ENCODE assay signal across 1 cellular context in the genomic region with DNA sequence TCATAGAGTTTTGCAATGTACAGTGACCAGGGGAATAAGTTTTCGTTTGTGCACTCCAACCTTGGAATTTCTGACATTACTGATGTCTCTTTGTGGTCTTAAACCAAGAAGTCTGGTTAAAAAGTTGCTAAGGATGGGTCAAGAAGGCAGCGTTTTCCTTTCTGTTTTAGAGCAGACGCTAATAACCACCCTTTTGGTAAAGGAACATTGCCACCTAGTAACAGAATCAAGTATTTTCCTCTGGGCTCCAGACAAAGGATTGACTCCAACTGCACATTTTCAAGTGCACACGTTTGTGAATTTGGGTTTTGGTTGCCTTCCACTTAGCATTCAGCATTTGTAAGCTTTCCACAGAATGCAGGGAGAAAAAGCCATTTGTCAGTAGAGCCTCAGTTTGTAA.
TF ChIP-seq lines count a peak whose summit lies in the region.

No MANE protein-coding gene starts in this region.

TF ChIP-seq in GM23338, 12 proteins besides CTCF, POLR2A, EP300 and RAD21 (continued from another document):
- TF ChIP-seq, protein P1, sequence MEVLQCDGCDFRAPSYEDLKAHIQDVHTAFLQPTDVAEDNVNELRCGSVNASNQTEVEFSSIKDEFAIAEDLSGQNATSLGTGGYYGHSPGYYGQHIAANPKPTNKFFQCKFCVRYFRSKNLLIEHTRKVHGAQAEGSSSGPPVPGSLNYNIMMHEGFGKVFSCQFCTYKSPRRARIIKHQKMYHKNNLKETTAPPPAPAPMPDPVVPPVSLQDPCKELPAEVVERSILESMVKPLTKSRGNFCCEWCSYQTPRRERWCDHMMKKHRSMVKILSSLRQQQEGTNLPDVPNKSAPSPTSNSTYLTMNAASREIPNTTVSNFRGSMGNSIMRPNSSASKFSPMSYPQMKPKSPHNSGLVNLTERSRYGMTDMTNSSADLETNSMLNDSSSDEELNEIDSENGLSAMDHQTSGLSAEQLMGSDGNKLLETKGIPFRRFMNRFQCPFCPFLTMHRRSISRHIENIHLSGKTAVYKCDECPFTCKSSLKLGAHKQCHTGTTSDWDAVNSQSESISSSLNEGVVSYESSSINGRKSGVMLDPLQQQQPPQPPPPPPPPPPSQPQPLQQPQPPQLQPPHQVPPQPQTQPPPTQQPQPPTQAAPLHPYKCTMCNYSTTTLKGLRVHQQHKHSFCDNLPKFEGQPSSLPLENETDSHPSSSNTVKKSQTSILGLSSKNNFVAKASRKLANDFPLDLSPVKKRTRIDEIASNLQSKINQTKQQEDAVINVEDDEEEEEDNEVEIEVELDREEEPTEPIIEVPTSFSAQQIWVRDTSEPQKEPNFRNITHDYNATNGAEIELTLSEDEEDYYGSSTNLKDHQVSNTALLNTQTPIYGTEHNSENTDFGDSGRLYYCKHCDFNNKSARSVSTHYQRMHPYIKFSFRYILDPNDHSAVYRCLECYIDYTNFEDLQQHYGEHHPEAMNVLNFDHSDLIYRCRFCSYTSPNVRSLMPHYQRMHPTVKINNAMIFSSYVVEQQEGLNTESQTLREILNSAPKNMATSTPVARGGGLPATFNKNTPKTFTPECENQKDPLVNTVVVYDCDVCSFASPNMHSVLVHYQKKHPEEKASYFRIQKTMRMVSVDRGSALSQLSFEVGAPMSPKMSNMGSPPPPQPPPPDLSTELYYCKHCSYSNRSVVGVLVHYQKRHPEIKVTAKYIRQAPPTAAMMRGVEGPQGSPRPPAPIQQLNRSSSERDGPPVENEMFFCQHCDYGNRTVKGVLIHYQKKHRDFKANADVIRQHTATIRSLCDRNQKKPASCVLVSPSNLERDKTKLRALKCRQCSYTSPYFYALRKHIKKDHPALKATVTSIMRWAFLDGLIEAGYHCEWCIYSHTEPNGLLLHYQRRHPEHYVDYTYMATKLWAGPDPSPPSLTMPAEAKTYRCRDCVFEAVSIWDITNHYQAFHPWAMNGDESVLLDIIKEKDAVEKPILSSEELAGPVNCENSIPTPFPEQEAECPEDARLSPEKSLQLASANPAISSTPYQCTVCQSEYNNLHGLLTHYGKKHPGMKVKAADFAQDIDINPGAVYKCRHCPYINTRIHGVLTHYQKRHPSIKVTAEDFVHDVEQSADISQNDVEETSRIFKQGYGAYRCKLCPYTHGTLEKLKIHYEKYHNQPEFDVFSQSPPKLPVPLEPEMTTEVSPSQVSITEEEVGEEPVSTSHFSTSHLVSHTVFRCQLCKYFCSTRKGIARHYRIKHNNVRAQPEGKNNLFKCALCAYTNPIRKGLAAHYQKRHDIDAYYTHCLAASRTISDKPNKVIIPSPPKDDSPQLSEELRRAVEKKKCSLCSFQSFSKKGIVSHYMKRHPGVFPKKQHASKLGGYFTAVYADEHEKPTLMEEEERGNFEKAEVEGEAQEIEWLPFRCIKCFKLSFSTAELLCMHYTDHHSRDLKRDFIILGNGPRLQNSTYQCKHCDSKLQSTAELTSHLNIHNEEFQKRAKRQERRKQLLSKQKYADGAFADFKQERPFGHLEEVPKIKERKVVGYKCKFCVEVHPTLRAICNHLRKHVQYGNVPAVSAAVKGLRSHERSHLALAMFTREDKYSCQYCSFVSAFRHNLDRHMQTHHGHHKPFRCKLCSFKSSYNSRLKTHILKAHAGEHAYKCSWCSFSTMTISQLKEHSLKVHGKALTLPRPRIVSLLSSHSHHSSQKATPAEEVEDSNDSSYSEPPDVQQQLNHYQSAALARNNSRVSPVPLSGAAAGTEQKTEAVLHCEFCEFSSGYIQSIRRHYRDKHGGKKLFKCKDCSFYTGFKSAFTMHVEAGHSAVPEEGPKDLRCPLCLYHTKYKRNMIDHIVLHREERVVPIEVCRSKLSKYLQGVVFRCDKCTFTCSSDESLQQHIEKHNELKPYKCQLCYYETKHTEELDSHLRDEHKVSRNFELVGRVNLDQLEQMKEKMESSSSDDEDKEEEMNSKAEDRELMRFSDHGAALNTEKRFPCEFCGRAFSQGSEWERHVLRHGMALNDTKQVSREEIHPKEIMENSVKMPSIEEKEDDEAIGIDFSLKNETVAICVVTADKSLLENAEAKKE (CRISPR knock-in tag; IDR thresholded peaks at IDR 0.05), result no peak
- TF ChIP-seq CREB1 (CRISPR knock-in tag; IDR thresholded peaks at IDR 0.05; ENCODE audit: low read depth), result no peak
